Comparison of ENCODE assay signal across 9 cellular contexts in the genomic region with DNA sequence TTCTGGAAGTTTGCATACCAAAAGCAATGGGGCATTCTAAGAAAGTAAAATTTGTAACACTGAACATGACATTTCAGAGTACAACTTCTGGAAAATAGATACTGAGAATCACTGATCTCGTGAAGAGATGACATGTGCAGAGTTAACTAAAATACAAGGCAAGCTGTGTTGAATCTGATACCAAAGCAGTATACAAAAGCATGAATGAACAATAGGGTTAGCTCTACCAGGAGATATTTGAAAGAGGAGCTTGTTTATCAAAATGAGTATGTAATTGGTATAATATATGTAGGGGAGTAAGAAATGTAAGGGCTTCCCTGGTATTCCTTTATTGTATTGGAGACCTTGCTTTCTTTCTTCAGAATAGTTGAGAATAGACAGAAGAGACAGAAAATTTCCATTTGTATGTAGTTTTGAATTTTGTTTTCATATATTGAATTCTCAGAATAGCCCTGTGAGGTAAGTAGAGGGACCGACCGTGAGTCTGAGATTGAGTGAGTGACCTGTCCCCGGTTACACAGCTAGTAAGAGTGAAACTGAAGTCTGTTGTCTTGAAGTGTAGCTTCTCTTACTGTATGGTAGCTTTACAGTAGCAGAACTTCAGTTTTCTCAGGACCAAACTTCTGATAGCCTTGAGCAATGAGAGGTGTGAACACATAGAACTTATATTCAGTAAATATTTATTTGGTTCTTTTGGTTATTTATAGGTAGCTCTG. TPM values are rescaled to one million over a fixed set of nuclear protein-coding genes. Genes with fewer than 3 reads are reported as not detected.
DNase-seq lines count a peak whose midpoint lies in the region; ATAC-seq and TF ChIP-seq lines count a peak whose summit lies in the region.
"Had no signal": no experiment of that assay in that cellular context is flagged by ENCODE, and none has a peak within 500 bp of the region (broad histone marks: within the 10 kb centered on the region; RNA-seq: fewer than 3 reads in every experiment).

No MANE protein-coding gene starts in this region.

- H3K27me3 ChIP-seq in right lobe of liver, result no peaks in the 10 kb centered on the region

- H3K9me3 ChIP-seq in right lobe of liver, result no peaks in the 10 kb centered on the region

- CTCF ChIA-PET in GM10248 (lab: Yijun Ruan, JAX), result interaction anchor here (1.0 to 2.0 kb wide), 6 partner anchors 8 to 701 kb away, joined by 3 to 7 read pairs (median 6); no protein-coding TSS in a partner anchor

- no peaks in the 10 kb centered on the region for H3K36me3 ChIP-seq in right lobe of liver

- H3K4me1 ChIP-seq in right lobe of liver, result peaks cover 0 to 30% (median 7%) of the 10 kb centered on the region in 4 donors

- H3K4me3 ChIP-seq in right lobe of liver, result no peak overlapping the region

- ATAC-seq in GM21381 (IDR thresholded peaks at IDR 0.05; ENCODE audit: unreplicated experiment) (peak; percentile 52), HG03439 (IDR thresholded peaks at IDR 0.05; ENCODE audit: unreplicated experiment) (peak; percentile 56), right lobe of liver (no peak)

- WGBS in right lobe of liver (ENCODE audit: insufficient coverage, low coverage, low lambda C conversion rate, missing lambda C conversion rate), result 47% methylated on average over 4 of the region's 4 CpGs

- H3K27ac ChIP-seq in right lobe of liver, result no peak overlapping the region

- POLR2A ChIA-PET in GM10248 (lab: Yijun Ruan, JAX), result interaction anchor here (0.9 kb wide), 1 partner anchor 21 kb away, joined by 3 read pairs; no protein-coding TSS in a partner anchor

- intact Hi-C loops in right lobe of liver (cut with DNase I), result no loop called here
- intact Hi-C loops in posterior cingulate gyrus (cut with DNase I), result loop anchor here (10.0 kb wide), 1 partner anchor 571 kb away; the partner anchor contains the start of gene CBLL1

- no peak for TF ChIP-seq POLR2A in right lobe of liver (IDR thresholded peaks at IDR 0.05)

- peak; percentile 54 for DNase-seq in GM10248 (ENCODE audit: extremely low spot score)
- peak; percentile 75 for DNase-seq in globus pallidus (ENCODE audit: low spot score)
- DNase-seq in MV-4-11 (lab: John Stamatoyannopoulos, UW), result no peak
- no peak for DNase-seq in right lobe of liver
- no peak for DNase-seq in hepatic stellate cell (ENCODE audit: low spot score)
- DNase-seq in posterior cingulate gyrus, result no peak
- DNase-seq: stimulated activated naive CD4-positive, alpha-beta T cell had no signal

- TF ChIP-seq CTCF in GM10248 (IDR thresholded peaks at IDR 0.05; ENCODE audit: control extremely low read depth, extremely low read depth, low read depth, missing control alignments) (no peak), right lobe of liver (IDR thresholded peaks at IDR 0.05) (no peak)

RNA-seq across cellular contexts. Expression of gene HBP1, which starts 5.0 kb away (rescaled TPM):
- 10 to 100 TPM; 30.2 to 50.0 (median 36.9) TPM for total RNA-seq in right lobe of liver

Comparison
In these comparisons a context has a peak if more than half of its experiments do, and no peak if none do; other contexts are left out.
1. DNase-seq: peak in GM10248 (single experiment) and globus pallidus (single experiment); none in MV-4-11 (single experiment), right lobe of liver (0 of 3), hepatic stellate cell (single experiment) and posterior cingulate gyrus (0 of 10).
2. ATAC-seq: peak in GM21381 (single experiment) and HG03439 (single experiment); none in right lobe of liver (0 of 4).